In the genomic region with DNA sequence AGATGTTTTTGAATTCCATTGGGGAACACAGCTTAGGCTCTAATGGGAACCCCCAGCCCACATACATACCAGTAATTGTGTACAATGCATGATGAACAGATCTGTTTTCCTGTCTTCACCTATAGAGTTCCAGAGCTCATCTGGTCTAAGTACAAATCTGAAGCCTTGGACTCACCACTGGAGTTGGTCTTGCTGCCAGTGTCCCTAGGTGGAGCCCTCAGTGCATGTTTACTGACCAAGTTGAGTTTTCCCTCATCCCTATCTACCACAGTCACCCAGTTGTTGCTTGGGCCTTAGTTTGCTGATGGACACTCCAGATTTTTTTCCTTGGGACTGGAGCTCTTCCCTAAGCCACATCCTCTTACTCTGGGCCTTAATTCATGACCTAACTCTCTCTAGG, we compare ENCODE assay signal across 14 cellular contexts.
A peak's percentile ranks its signal among the peaks of the same experiment; 100 is the strongest.
DNase-seq lines count a peak whose midpoint lies in the region; TF ChIP-seq lines count a peak whose summit lies in the region.
"Had no signal": no experiment of that assay in that cellular context is flagged by ENCODE, and none has a peak within 500 bp of the region (broad histone marks: within the 10 kb centered on the region; RNA-seq: fewer than 3 reads in every experiment).

No MANE protein-coding gene starts in this region.

- in situ Hi-C loops in GM13977 (cut with MboI; ENCODE audit: low pct_unique_long_range_greater_than_20kb, low sequenced_read_pairs, unreplicated experiment) = no loop called here
- in situ Hi-C loops in SK-MEL-5 (cut with HindIII; ENCODE audit: low pct_unique_long_range_greater_than_20kb, low sequenced_read_pairs) = no loop called here

- POLR2A ChIA-PET in AG04449 (lab: Yijun Ruan, JAX) = no interaction called here

- peak; percentile 31 for TF ChIP-seq CTCF in AG04449 (IDR thresholded peaks at IDR 0.05; ENCODE audit: insufficient read depth, low read length, missing control alignments)
- TF ChIP-seq CTCF in GM13977 (IDR thresholded peaks at IDR 0.05; ENCODE audit: extremely low read depth, insufficient read depth, missing control alignments) = peak; percentile 32
- no peak for TF ChIP-seq CTCF in nephron progenitor cell (IDR thresholded peaks at IDR 0.05)

- H3K27me3 Mint-ChIP-seq in nephron progenitor cell (ENCODE audit: low read depth, poor library complexity) = no peaks in the 10 kb centered on the region
- no peaks in the 10 kb centered on the region for H3K27me3 Mint-ChIP-seq in activated naive CD8-positive, alpha-beta T cell treated with anti-CD3 and anti-CD28 coated beads for 36 hours
- H3K27me3 Mint-ChIP-seq: activated CD4-positive, alpha-beta memory T cell treated with anti-CD3 and anti-CD28 coated beads for 36 hours had no signal

- H3K4me3 ChIP-seq in AG04449 (ENCODE audit: low read depth, low read length) = no peak overlapping the region

- no peak overlapping the region for H3K4me3 Mint-ChIP-seq in nephron progenitor cell
- no peak overlapping the region for H3K4me3 Mint-ChIP-seq in activated naive CD8-positive, alpha-beta T cell treated with anti-CD3 and anti-CD28 coated beads for 36 hours
- H3K4me3 Mint-ChIP-seq: activated CD4-positive, alpha-beta memory T cell treated with anti-CD3 and anti-CD28 coated beads for 36 hours; IgD-negative memory B cell had no signal

- CTCF ChIA-PET in AG04449 (lab: Yijun Ruan, JAX) = interaction anchor here (0.9 to 1.7 kb wide), 4 partner anchors 8 to 196 kb away, joined by 3 to 8 read pairs (median 3); no protein-coding TSS in a partner anchor

- H3K9me3 Mint-ChIP-seq in nephron progenitor cell = no peaks in the 10 kb centered on the region
- H3K9me3 Mint-ChIP-seq in activated naive CD8-positive, alpha-beta T cell treated with anti-CD3 and anti-CD28 coated beads for 36 hours = no peaks in the 10 kb centered on the region
- H3K9me3 Mint-ChIP-seq: activated CD4-positive, alpha-beta memory T cell treated with anti-CD3 and anti-CD28 coated beads for 36 hours had no signal

- H3K27ac Mint-ChIP-seq in nephron progenitor cell = no peak overlapping the region
- H3K27ac Mint-ChIP-seq in activated naive CD8-positive, alpha-beta T cell treated with anti-CD3 and anti-CD28 coated beads for 36 hours = no peak overlapping the region
- H3K27ac Mint-ChIP-seq: activated CD4-positive, alpha-beta memory T cell treated with anti-CD3 and anti-CD28 coated beads for 36 hours; IgD-negative memory B cell had no signal

- H3K4me1 Mint-ChIP-seq in nephron progenitor cell = no peaks in the 10 kb centered on the region
- no peaks in the 10 kb centered on the region for H3K4me1 Mint-ChIP-seq in activated naive CD8-positive, alpha-beta T cell treated with anti-CD3 and anti-CD28 coated beads for 36 hours

- no peaks in the 10 kb centered on the region for H3K36me3 Mint-ChIP-seq in nephron progenitor cell (ENCODE audit: low read depth)
- no peaks in the 10 kb centered on the region for H3K36me3 Mint-ChIP-seq in activated naive CD8-positive, alpha-beta T cell treated with anti-CD3 and anti-CD28 coated beads for 36 hours
- H3K36me3 Mint-ChIP-seq: activated CD4-positive, alpha-beta memory T cell treated with anti-CD3 and anti-CD28 coated beads for 36 hours had no signal

- DNase-seq in AG04449 (ENCODE audit: low read depth, low spot score) (no peak), GM13977 (ENCODE audit: low spot score) (no peak), SK-MEL-5 (ENCODE audit: low read depth, low spot score) (peak; percentile 26), fibroblast of gingiva (ENCODE audit: low read depth) (peak; percentile 34), COR-L47 (lab: John Stamatoyannopoulos, UW) (no peak), nephron progenitor cell (no peak), SK-N-DZ (ENCODE audit: low spot score) (no peak)
- DNase-seq in activated naive CD8-positive, alpha-beta T cell treated with anti-CD3 and anti-CD28 coated beads for 36 hours = no peak
- DNase-seq: activated CD4-positive, alpha-beta memory T cell treated with anti-CD3 and anti-CD28 coated beads for 36 hours; activated gamma-delta T cell; DND-41; erythroblast; T-helper 1 cell had no signal

Comparison
In these comparisons a context has a peak if more than half of its experiments do, and no peak if none do; other contexts are left out.
1. DNase-seq: peak in SK-MEL-5 (single experiment) and fibroblast of gingiva (single experiment); none in AG04449 (single experiment), GM13977 (single experiment), COR-L47 (single experiment), nephron progenitor cell (single experiment), activated naive CD8-positive, alpha-beta T cell treated with anti-CD3 and anti-CD28 coated beads for 36 hours (single experiment) and SK-N-DZ (single experiment).